Comparison of ENCODE assay signal across 2 cellular contexts in genomic region chr20:2545594-2545993, GRCh38.
TF ChIP-seq lines count a peak whose summit lies in the region.

No MANE protein-coding gene starts in this region.

TF ChIP-seq in HepG2, 621 proteins besides CTCF, POLR2A, EP300 and RAD21:
- TF ChIP-seq HNRNPK (IDR thresholded peaks at IDR 0.05; ENCODE audit: low read depth, low read length, poor library complexity, severe bottlenecking) (no peak), PHF20 (CRISPR knock-in tag; IDR thresholded peaks at IDR 0.05) (no peak), AGO2 (optimal IDR thresholded peaks at IDR 0.05; ENCODE audit: low read depth, low read length) (no peak), IKZF1 (IDR thresholded peaks at IDR 0.05) (0 out of 2 replicates have a peak, but pooled peaks have one; percentile 37), SRSF9 (IDR thresholded peaks at IDR 0.05; ENCODE audit: borderline replicate concordance, insufficient read depth, low read depth, low read length, poor library complexity, severe bottlenecking) (peak; percentile 50), ZNF367 (CRISPR knock-in tag; IDR thresholded peaks at IDR 0.05; ENCODE audit: borderline replicate concordance) (no peak)

TF ChIP-seq in K562, 482 proteins besides CTCF, POLR2A, EP300 and RAD21:
- TF ChIP-seq GATAD2B (IDR thresholded peaks at IDR 0.05; ENCODE audit: borderline replicate concordance) = no peak
- TF ChIP-seq CREM (IDR thresholded peaks at IDR 0.05; ENCODE audit: low read depth) = no peak
- peak; percentile 70 for TF ChIP-seq ZNF512 (tag; IDR thresholded peaks at IDR 0.05)
